13 cellular contexts compared by ENCODE assay signal in genomic region chr18:57901819-57902600, GRCh38.
A peak's percentile ranks its signal among the peaks of the same experiment; 100 is the strongest.
DNase-seq lines count a peak whose midpoint lies in the region; ATAC-seq lines count a peak whose summit lies in the region.
"Had no signal": no experiment of that assay in that cellular context is flagged by ENCODE, and none has a peak within 500 bp of the region (broad histone marks: within the 10 kb centered on the region; RNA-seq: fewer than 3 reads in every experiment).

No MANE protein-coding gene starts in this region.

- peak overlapping the region; percentile 24 for H3K9ac ChIP-seq in mucosa of stomach (ENCODE audit: low read length)

- peak; percentile 25 for DNase-seq in Daoy (ENCODE audit: low read depth)
- peak; percentile 52 for DNase-seq in NCI-H69 (lab: John Stamatoyannopoulos, UW)
- no peak for DNase-seq in activated T-cell treated with anti-CD3 and anti-CD28 coated beads, Interleukin-2, amount 50 U/mL, for 48 hours
- DNase-seq in G401 (ENCODE audit: low spot score), result no peak
- DNase-seq in activated CD4-positive, CD25-positive, alpha-beta regulatory T cell treated with anti-CD3 and anti-CD28 coated beads, Interleukin-2, amount 50 U/mL, for 72 hours, result no peak
- DNase-seq in NAMALWA (ENCODE audit: low spot score), result no peak
- DNase-seq: mesenchymal stem cell, NCI-H774, ovary, thyroid gland had no signal

- H3K9me3 ChIP-seq in mucosa of stomach (ENCODE audit: control insufficient read depth, low read length), result no peaks in the 10 kb centered on the region
- H3K9me3 ChIP-seq: ovary, thyroid gland had no signal

- no peaks in the 10 kb centered on the region for H3K27me3 ChIP-seq in mucosa of stomach (ENCODE audit: control insufficient read depth, insufficient read depth, low read length)
- H3K27me3 ChIP-seq: ovary, thyroid gland had no signal

- H3K4me1 ChIP-seq in mucosa of stomach (ENCODE audit: control insufficient read depth, insufficient read depth, low read length), result peaks cover 21% of the 10 kb centered on the region

- H3K4me3 ChIP-seq in mucosa of stomach (ENCODE audit: low read length), result no peak overlapping the region
- H3K4me3 ChIP-seq: ovary, thyroid gland had no signal

- no peaks in the 10 kb centered on the region for H3K36me3 ChIP-seq in mucosa of stomach (ENCODE audit: control insufficient read depth, insufficient read depth, low read length)
- H3K36me3 ChIP-seq: ovary, thyroid gland had no signal

- ATAC-seq in esophagus mucosa, result peak; percentile 93
- ATAC-seq: SK-N-SH treated with all-trans-retinoic acid at 6 μM for 48 hours had no signal

- in situ Hi-C loops in G401 (cut with HindIII; ENCODE audit: low sequenced_read_pairs), result no loop called here

Comparison
In these comparisons a context has a peak if more than half of its experiments do, and no peak if none do; other contexts are left out.
1. DNase-seq: peak in Daoy (single experiment) and NCI-H69 (single experiment); none in activated T-cell treated with anti-CD3 and anti-CD28 coated beads, Interleukin-2, amount 50 U/mL, for 48 hours (0 of 2), G401 (single experiment), activated CD4-positive, CD25-positive, alpha-beta regulatory T cell treated with anti-CD3 and anti-CD28 coated beads, Interleukin-2, amount 50 U/mL, for 72 hours (single experiment) and NAMALWA (single experiment).